ENCODE assay signal across 9 cellular contexts in genomic region chr18:11872479-11873136, GRCh38. TPM values are rescaled to one million over a fixed set of nuclear protein-coding genes. Genes with fewer than 3 reads are reported as not detected.
DNase-seq lines count a peak whose midpoint lies in the region; ATAC-seq, FAIRE-seq and TF ChIP-seq lines count a peak whose summit lies in the region.
"Had no signal": no experiment of that assay in that cellular context is flagged by ENCODE, and none has a peak within 500 bp of the region (broad histone marks: within the 10 kb centered on the region; RNA-seq: fewer than 3 reads in every experiment).

No MANE protein-coding gene starts in this region.

- CTCF ChIA-PET in GM10248 (lab: Yijun Ruan, JAX) = no interaction called here

- TF ChIP-seq POLR2A in vagina (IDR thresholded peaks at IDR 0.05) = no peak

- intact Hi-C loops in vagina (cut with DNase I) = no loop called here

- no peaks in the 10 kb centered on the region for H3K27me3 ChIP-seq in vagina

- H3K9me3 ChIP-seq in vagina = no peaks in the 10 kb centered on the region

- no peak overlapping the region for H3K27ac ChIP-seq in vagina

- no peaks in the 10 kb centered on the region for H3K4me1 ChIP-seq in vagina

- POLR2A ChIA-PET in GM10248 (lab: Yijun Ruan, JAX) = no interaction called here

- peak; percentile 37 for TF ChIP-seq CTCF in GM10248 (IDR thresholded peaks at IDR 0.05; ENCODE audit: control extremely low read depth, extremely low read depth, low read depth, missing control alignments)
- peak; percentile 70 for TF ChIP-seq CTCF in epithelial cell of proximal tubule (conservative IDR thresholded peaks at IDR 0.05; ENCODE audit: low read depth, low read length)
- TF ChIP-seq CTCF in vagina (IDR thresholded peaks at IDR 0.05) = no peak

- DNase-seq in GM10248 (ENCODE audit: extremely low spot score) (peak; percentile 45), NCI-H69 (lab: John Stamatoyannopoulos, UW) (peak; percentile 59), epithelial cell of proximal tubule (ENCODE audit: low read depth) (no peak), renal cortical epithelial cell (ENCODE audit: low read depth) (peak; percentile 54), vagina (ENCODE audit: extremely low spot score in 2 of 2) (no peak), activated gamma-delta T cell treated with Interleukin-2 at 50 U/mL for 16 hours (no peak)
- DNase-seq: activated naive CD8-positive, alpha-beta T cell treated with anti-CD3 and anti-CD28 coated beads, Interleukin-2, amount 10 ng/mL, durations not matched to agents 7 days and 5 days had no signal

- H3K36me3 ChIP-seq in vagina = peaks cover 0 to 14% of the 10 kb centered on the region in 2 donors

- H3K4me3 ChIP-seq in epithelial cell of proximal tubule (ENCODE audit: low read depth, low read length) (no peak overlapping the region), vagina (no peak overlapping the region)

- FAIRE-seq in A204.1 (lab: Jason Lieb, UNC) = peak; percentile 11

- ATAC-seq in HG02610 (IDR thresholded peaks at IDR 0.05; ENCODE audit: unreplicated experiment) = no peak

RNA-seq across cellular contexts. Expression of gene CHMP1B, which starts 21.4 kb away (rescaled TPM):
- total RNA-seq in epithelial cell of proximal tubule = 37.7 and 69.8 TPM in 2 replicates
- 106 and 118 TPM in 2 replicates for total RNA-seq in renal cortical epithelial cell
- total RNA-seq in vagina = 44.7 TPM

RNA-seq across cellular contexts. Expression of gene MPPE1, which starts 35.5 kb away (rescaled TPM):
- total RNA-seq in epithelial cell of proximal tubule = 15.2 and 32.5 TPM in 2 replicates
- total RNA-seq in renal cortical epithelial cell = 20.1 and 37.6 TPM in 2 replicates
- total RNA-seq in vagina = 24.6 TPM

Comparison
In these comparisons a context has a peak if more than half of its experiments do, and no peak if none do; other contexts are left out.
1. DNase-seq: peak in GM10248 (single experiment), NCI-H69 (single experiment) and renal cortical epithelial cell (single experiment); none in epithelial cell of proximal tubule (single experiment), vagina (0 of 2) and activated gamma-delta T cell treated with Interleukin-2 at 50 U/mL for 16 hours (single experiment).
2. CTCF ChIP-seq: peak in GM10248 (single experiment) and epithelial cell of proximal tubule (single experiment); none in vagina (0 of 3).